Comparison of ENCODE assay signal across 7 cellular contexts in genomic region chr5:157273131-157273556, GRCh38. TPM values are rescaled to one million over a fixed set of nuclear protein-coding genes. Genes with fewer than 3 reads are reported as not detected.
DNase-seq lines count a peak whose midpoint lies in the region; ATAC-seq and TF ChIP-seq lines count a peak whose summit lies in the region.

No MANE protein-coding gene starts in this region.

- no peak overlapping the region for H3K56ac ChIP-seq in H9 (ENCODE audit: insufficient read length, low read depth, low read length)

- no peaks in the 10 kb centered on the region for H3K23me2 ChIP-seq in H9 (ENCODE audit: insufficient read length, low read depth, low read length, poor library complexity, severe bottlenecking)

- H3K9ac ChIP-seq in H9 (ENCODE audit: extremely low read depth, insufficient read length, low read length), result no peak overlapping the region

- peaks cover 14 to 15% of the 10 kb centered on the region in 2 experiments for H3K4me1 Mint-ChIP-seq in H9

- H3K4me2 ChIP-seq in H9 (ENCODE audit: insufficient read depth, insufficient read length, low read length), result no peak overlapping the region

- H3K4me3 Mint-ChIP-seq in H9, result no peak overlapping the region

- TF ChIP-seq CTCF in H9 (conservative IDR thresholded peaks at IDR 0.05) (no peak), right lobe of liver (IDR thresholded peaks at IDR 0.05) (no peak)

- H3K79me2 ChIP-seq in H9 (ENCODE audit: insufficient read depth, low read length), result peaks cover 14% of the 10 kb centered on the region; the same call in 1 of the 2 replicates

- H3K4me3 ChIP-seq in right lobe of liver, result no peak overlapping the region
- no peak overlapping the region for H3K4me3 ChIP-seq in SJCRH30

- H2AFZ ChIP-seq in H9 (ENCODE audit: low read length), result no peak overlapping the region

- no peak for TF ChIP-seq POLR2A in right lobe of liver (IDR thresholded peaks at IDR 0.05)

- H3K27me3 ChIP-seq in H9 (ENCODE audit: insufficient read depth, low read length), result no peaks in the 10 kb centered on the region
- H3K27me3 ChIP-seq in right lobe of liver, result no peaks in the 10 kb centered on the region
- H3K27me3 ChIP-seq in SJCRH30, result peaks cover 5% of the 10 kb centered on the region; the same call in 1 of the 2 replicates

- DNase-seq in H9, result no peak
- DNase-seq in NAMALWA (ENCODE audit: low spot score), result peak; percentile 88
- DNase-seq in right lobe of liver, result no peak
- DNase-seq in SW 1271 (lab: John Stamatoyannopoulos, UW), result no peak
- DNase-seq in SJCRH30, result no peak
- DNase-seq in stimulated activated CD4-positive, alpha-beta T cell treated with anti-CD3 and anti-CD28 coated beads, Interleukin-2, amount 100 ng/mL, for 48 hours, result no peak

- no CpG with 5 or more reads among the region's 1 CpG for WGBS in H9 (ENCODE audit: extremely low coverage, insufficient read length, low lambda C conversion rate)
- 33% methylated on average over 1 of the region's 1 CpG for WGBS in right lobe of liver (ENCODE audit: insufficient coverage, low coverage, low lambda C conversion rate, missing lambda C conversion rate)

- no peak overlapping the region for H3K4ac ChIP-seq in H9 (ENCODE audit: low read depth, low read length)

- peaks cover 7% of the 10 kb centered on the region for H3K79me1 ChIP-seq in H9 (ENCODE audit: insufficient read depth, low read depth, low read length, poor library complexity, severe bottlenecking)

- no peak overlapping the region for H3T11ph ChIP-seq in H9 (ENCODE audit: low read length)

- H2BK15ac ChIP-seq in H9 (ENCODE audit: low read depth, low read length), result no peak overlapping the region

- no peak overlapping the region for H3K23ac ChIP-seq in H9 (ENCODE audit: insufficient read length, low read depth, low read length)

- H4K8ac ChIP-seq in H9 (replicated peaks; ENCODE audit: insufficient read length, low read depth, low read length), result no peak overlapping the region

- H2AK5ac ChIP-seq in H9 (ENCODE audit: insufficient read length, low read length), result no peak overlapping the region

- H3K36me3 Mint-ChIP-seq in H9 (ENCODE audit: insufficient read depth in 1 of 3, low read depth in 3 of 3), result peaks cover 0 to 2% (median 0%) of the 10 kb centered on the region in 3 experiments; a peak in 1 of 7 replicates

- H2BK120ac ChIP-seq in H9 (ENCODE audit: low read depth, low read length, poor library complexity, severe bottlenecking), result no peak overlapping the region

- peak overlapping the region in 2 of 3 experiments; percentile 76 to 79; a peak in 3 of 7 replicates for H3K27ac Mint-ChIP-seq in H9

- peak; percentile 33 for ATAC-seq in GM18868 (IDR thresholded peaks at IDR 0.05; ENCODE audit: unreplicated experiment)
- ATAC-seq in right lobe of liver, result peak; percentile 27 to 44 (median 32)

- H4K20me1 ChIP-seq in H9 (ENCODE audit: control insufficient read depth, insufficient read depth, insufficient read length), result peaks cover 3% of the 10 kb centered on the region

- no peak overlapping the region for H2BK5ac ChIP-seq in H9 (ENCODE audit: insufficient read length, low read length)

- no peak overlapping the region for H4K5ac ChIP-seq in H9 (ENCODE audit: insufficient read length, low read depth, low read length)

- no peak overlapping the region for H3K27ac ChIP-seq in H9 (ENCODE audit: insufficient read length, low read depth, low read length)
- no peak overlapping the region for H3K27ac ChIP-seq in right lobe of liver
- no peak overlapping the region for H3K27ac ChIP-seq in SJCRH30

- no peak overlapping the region for H2BK20ac ChIP-seq in H9 (ENCODE audit: low read depth, low read length, poor library complexity, severe bottlenecking)

- H3K9me3 ChIP-seq in H9 (ENCODE audit: control insufficient read depth, low read depth, low read length) (no peaks in the 10 kb centered on the region), right lobe of liver (no peaks in the 10 kb centered on the region), SJCRH30 (replicated peaks) (no peaks in the 10 kb centered on the region)

- H3K18ac ChIP-seq in H9 (ENCODE audit: insufficient read length, low read depth, low read length), result no peak overlapping the region

- H3K27me3 Mint-ChIP-seq in H9 (ENCODE audit: low read depth), result no peaks in the 10 kb centered on the region

- no peak overlapping the region for H2BK12ac ChIP-seq in H9 (ENCODE audit: insufficient read length, low read depth, low read length)

- intact Hi-C loops in right lobe of liver (cut with DNase I), result no loop called here

- H3K9me3 Mint-ChIP-seq in H9, result no peaks in the 10 kb centered on the region

- no peaks in the 10 kb centered on the region for H3K36me3 ChIP-seq in right lobe of liver
- no peaks in the 10 kb centered on the region for H3K36me3 ChIP-seq in SJCRH30

- H3K4me1 ChIP-seq in H9 (ENCODE audit: insufficient read depth, low read length) (peaks cover 3% of the 10 kb centered on the region; the same call in 1 of the 2 replicates), right lobe of liver (peaks cover 0 to 10% (median 0%) of the 10 kb centered on the region in 4 donors), SJCRH30 (no peaks in the 10 kb centered on the region)

- no peak overlapping the region for H3K14ac ChIP-seq in H9 (ENCODE audit: insufficient read depth, low read length)

- no peak overlapping the region for H4K91ac ChIP-seq in H9 (ENCODE audit: insufficient read length, low read depth, low read length)

RNA-seq across cellular contexts. Expression of gene CYFIP2, which starts 7.2 kb away (rescaled TPM):
- total RNA-seq in H9 (2021), result 74.7 and 84.5 TPM in 2 replicates
- 10 to 100 TPM; 20.6 to 89.1 (median 49.6) TPM for total RNA-seq in right lobe of liver
- total RNA-seq in SJCRH30 (2014; rRNA removed; shearing (Covaris generic)), result 1.3 and 2.8 TPM in 2 replicates
